In the genomic region with DNA sequence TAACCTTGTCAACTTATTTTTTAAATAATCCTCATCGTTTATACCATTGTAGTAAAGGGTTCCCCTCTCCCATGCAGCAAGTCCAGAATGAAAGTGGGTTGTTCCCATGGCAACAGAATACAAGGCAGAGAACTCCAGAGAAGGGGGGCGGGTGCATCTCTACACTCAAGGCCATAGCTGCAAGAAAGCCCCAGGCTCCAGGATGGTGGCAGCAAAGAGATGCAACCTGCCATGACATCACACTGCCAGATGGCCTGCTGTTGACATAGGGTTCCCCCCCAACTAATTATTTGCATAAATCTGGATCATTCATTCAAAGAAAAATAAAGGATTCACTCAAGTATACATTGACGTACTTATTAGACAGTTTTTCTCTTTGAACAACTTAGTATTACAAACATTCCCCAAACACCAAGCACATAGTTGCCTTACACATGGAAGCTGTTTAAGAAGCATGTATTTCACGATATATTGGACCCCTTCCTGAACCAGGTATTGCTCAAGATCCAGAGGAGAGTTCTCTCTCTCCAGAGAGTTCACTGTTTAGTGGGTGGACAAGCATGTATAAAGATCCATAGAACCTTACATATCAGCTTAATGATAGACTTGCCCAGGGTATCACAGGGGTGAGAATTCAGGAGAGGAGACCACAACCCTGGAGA, we compare ENCODE assay signal across 1 cellular context.
TF ChIP-seq lines count a peak whose summit lies in the region.

No MANE protein-coding gene starts in this region.

TF ChIP-seq in A549, 52 proteins besides CTCF, POLR2A, EP300 and RAD21 (continued from another document):
- no peak for TF ChIP-seq ZSCAN20 (CRISPR knock-in tag; IDR thresholded peaks at IDR 0.05)
- no peak for TF ChIP-seq ZC3H11A (IDR thresholded peaks at IDR 0.05)
- no peak for TF ChIP-seq BHLHE40 (IDR thresholded peaks at IDR 0.05; ENCODE audit: low read depth, low read length)
- no peak for TF ChIP-seq MAFK (IDR thresholded peaks at IDR 0.05; ENCODE audit: partially characterized antibody)
